Comparison of ENCODE assay signal across 14 cellular contexts in genomic region chr7:1247527-1248041, GRCh38.
A peak's percentile ranks its signal among the peaks of the same experiment; 100 is the strongest.
DNase-seq lines count a peak whose midpoint lies in the region; ATAC-seq and TF ChIP-seq lines count a peak whose summit lies in the region.
"Had no signal": no experiment of that assay in that cellular context is flagged by ENCODE, and none has a peak within 500 bp of the region (broad histone marks: within the 10 kb centered on the region; RNA-seq: fewer than 3 reads in every experiment).

No MANE protein-coding gene starts in this region.

- H3K27ac ChIP-seq in DND-41 (ENCODE audit: low read length) = no peak overlapping the region
- H3K27ac ChIP-seq: cardiac muscle cell had no signal

- H3K4me2 ChIP-seq in DND-41 (ENCODE audit: insufficient read depth, low read length) = peak overlapping the region; percentile 31; the same call in 1 of the 2 replicates

- H2AFZ ChIP-seq in DND-41 (ENCODE audit: low read depth, low read length) = no peak overlapping the region

- H3K4me3 ChIP-seq in DND-41 (ENCODE audit: low read depth in 1 of 2, low read length in 2 of 2) = no peak overlapping the region
- H3K4me3 ChIP-seq: cardiac muscle cell, mucosa of descending colon had no signal

- no peaks in the 10 kb centered on the region for H3K9me3 ChIP-seq in DND-41 (ENCODE audit: insufficient read depth, low read length, severe bottlenecking)
- H3K9me3 ChIP-seq: mucosa of descending colon had no signal

- no peaks in the 10 kb centered on the region for H3K79me2 ChIP-seq in DND-41 (ENCODE audit: insufficient read depth, low read length)

- H3K27me3 ChIP-seq in DND-41 (ENCODE audit: insufficient read depth, low read length, poor library complexity) = peaks cover 11% of the 10 kb centered on the region

- H3K36me3 ChIP-seq in DND-41 (ENCODE audit: insufficient read depth, low read length) = no peaks in the 10 kb centered on the region
- H3K36me3 ChIP-seq: cardiac muscle cell had no signal

- peak; percentile 83 for ATAC-seq in DND-41 (ENCODE audit: insufficient read depth, low read depth)
- ATAC-seq in GM18870 (IDR thresholded peaks at IDR 0.05; ENCODE audit: unreplicated experiment) = no peak
- ATAC-seq: mucosa of descending colon had no signal

- TF ChIP-seq CTCF in DND-41 (IDR thresholded peaks at IDR 0.05; ENCODE audit: borderline replicate concordance, extremely low read depth, low read length, poor library complexity, severe bottlenecking) = no peak

- H3K4me1 ChIP-seq in DND-41 (ENCODE audit: insufficient read depth, low read length) = peaks cover 6% of the 10 kb centered on the region; the same call in 1 of the 2 replicates

- H3K9ac ChIP-seq in DND-41 (ENCODE audit: low read depth, low read length) = no peak overlapping the region

- DNase-seq in NCI-H1417 (lab: John Stamatoyannopoulos, UW) (peak in 2 of 3 experiments; percentile 77 to 89), NCI-H1417 treated with DMSO at 0.1 percent for 48 hours (lab: John Stamatoyannopoulos, UW) (no peak), DND-41 (peak; percentile 63), NCI-H774 (lab: John Stamatoyannopoulos, UW) (peak; percentile 45), left kidney (ENCODE audit: low read depth, low spot score) (peak; percentile 93), OCI-M2 (lab: John Stamatoyannopoulos, UW; ENCODE audit: unreplicated experiment) (no peak)
- DNase-seq in activated CD4-positive, alpha-beta T cell treated with anti-CD3 and anti-CD28 coated beads, Interleukin-2, amount 50 U/mL, for 4 hours = no peak
- DNase-seq: activated CD4-positive, alpha-beta T cell treated with anti-CD3 and anti-CD28 coated beads, Interleukin-2, amount 50 U/mL, for 1 hour; activated effector memory CD4-positive, alpha-beta T cell treated with anti-CD3 and anti-CD28 coated beads, Interleukin-2, amount 50 U/mL, for 16 hours; GF-D8; T-helper 1 cell had no signal

- peaks cover 12% of the 10 kb centered on the region; the same call in 1 of the 2 replicates for H4K20me1 ChIP-seq in DND-41 (ENCODE audit: insufficient read depth, low read length)

Comparison
In these comparisons a context has a peak if more than half of its experiments do, and no peak if none do; other contexts are left out.
1. DNase-seq: peak in NCI-H1417 (2 of 3), DND-41 (single experiment), NCI-H774 (single experiment) and left kidney (single experiment); none in NCI-H1417 treated with DMSO at 0.1 percent for 48 hours (single experiment), OCI-M2 (single experiment) and activated CD4-positive, alpha-beta T cell treated with anti-CD3 and anti-CD28 coated beads, Interleukin-2, amount 50 U/mL, for 4 hours (0 of 2).